Comparison of ENCODE assay signal across 28 cellular contexts in genomic region chr6:55101157-55101556, GRCh38.
"Had no signal": no experiment of that assay in that cellular context is flagged by ENCODE, and none has a peak within 500 bp of the region (broad histone marks: within the 10 kb centered on the region; RNA-seq: fewer than 3 reads in every experiment).

No MANE protein-coding gene starts in this region.

- H3K27me3 ChIP-seq: neural progenitor cell, ovary, right lobe of liver, sigmoid colon, stomach, testis, tibial artery, transverse colon, upper lobe of right lung, uterus had no signal

- H3K9me3 Mint-ChIP-seq: nephron, neural progenitor cell, type B pancreatic cell had no signal

- H2AFZ ChIP-seq: parathyroid adenoma had no signal

- H3K4me1 Mint-ChIP-seq: natural killer cell; nephron; stimulated activated effector memory CD8-positive, alpha-beta T cell treated with anti-CD3 and anti-CD28 coated beads, Interleukin-12 subunit alpha, Interleukin-12 subunit beta, amount 100 ng/mL, for 72 hours; stimulated activated naive B cell treated with anti-CD40 and anti-IgM and Interleukin-4, amounts not matched to agents 10 μg/mL and 1 μg/mL and 100 μg/mL, for 72 hours had no signal

- H3K4me2 ChIP-seq: neural progenitor cell had no signal

- H3K36me3 Mint-ChIP-seq: natural killer cell; neural progenitor cell; stimulated activated effector memory CD8-positive, alpha-beta T cell treated with anti-CD3 and anti-CD28 coated beads, Interleukin-12 subunit alpha, Interleukin-12 subunit beta, amount 100 ng/mL, for 72 hours; stimulated activated naive B cell treated with anti-CD40 and anti-IgM and Interleukin-4, amounts not matched to agents 10 μg/mL and 1 μg/mL and 100 μg/mL, for 72 hours; type B pancreatic cell had no signal

- H3K4me1 ChIP-seq: neural progenitor cell, parathyroid adenoma, psoas muscle, right lobe of liver, sigmoid colon, stomach, testis, tibial artery, transverse colon, upper lobe of right lung, uterus had no signal

- H3K27ac ChIP-seq: neural progenitor cell, ovary, parathyroid adenoma, psoas muscle, right lobe of liver, sigmoid colon, stomach, testis, tibial artery, transverse colon, upper lobe of right lung, uterus had no signal

- H3K9me3 ChIP-seq: ovary, psoas muscle, right lobe of liver, sigmoid colon, stomach, testis, tibial artery, transverse colon, upper lobe of right lung, uterus had no signal

- H3K36me3 ChIP-seq: neural progenitor cell, ovary, right lobe of liver, sigmoid colon, stomach, tibial artery, transverse colon, upper lobe of right lung, uterus had no signal

- H3K79me2 ChIP-seq: parathyroid adenoma had no signal

- DNase-seq: natural killer cell; occipital lobe; ovary; posterior cingulate gyrus; psoas muscle; right cardiac atrium; right lobe of liver; sigmoid colon; small intestine; stimulated activated CD4-positive, alpha-beta T cell treated with anti-CD3 and anti-CD28 coated beads, Interleukin-15, amount 100 ng/mL, for 24 hours; stimulated activated CD4-positive, alpha-beta T cell treated with anti-CD3 and anti-CD28 coated beads, Interleukin-2, amount 100 ng/mL, for 24 hours; stimulated activated CD4-positive, alpha-beta T cell treated with anti-CD3 and anti-CD28 coated beads, Interleukin-2, amount 100 ng/mL, for 48 hours; stimulated activated CD4-positive, alpha-beta T cell treated with anti-CD3 and anti-CD28 coated beads, Interleukin-4, amount 100 ng/mL, for 24 hours; stimulated activated naive B cell treated with anti-CD40 and anti-IgM and Interleukin-4, amounts not matched to agents 10 μg/mL and 1 μg/mL and 100 μg/mL, for 72 hours; stimulated activated naive CD4-positive, alpha-beta T cell treated with Interleukin-2 at 50 U/mL for 16 hours; stomach; testis; tibial artery; transverse colon; upper lobe of right lung; uterus had no signal

- H3K27ac Mint-ChIP-seq: natural killer cell; nephron; neural progenitor cell; progenitor cell of endocrine pancreas; stimulated activated effector memory CD8-positive, alpha-beta T cell treated with anti-CD3 and anti-CD28 coated beads, Interleukin-12 subunit alpha, Interleukin-12 subunit beta, amount 100 ng/mL, for 72 hours; stimulated activated naive B cell treated with anti-CD40 and anti-IgM and Interleukin-4, amounts not matched to agents 10 μg/mL and 1 μg/mL and 100 μg/mL, for 72 hours; stimulated activated naive CD8-positive, alpha-beta T cell treated with anti-CD3 and anti-CD28 coated beads, Interleukin-15, Interleukin-2, amounts not matched to agents 100 ng/mL and 50 ng/mL, for 24 hours; type B pancreatic cell had no signal

- H3K4me3 ChIP-seq: neural progenitor cell, ovary, psoas muscle, right lobe of liver, sigmoid colon, stomach, testis, tibial artery, transverse colon, upper lobe of right lung, uterus had no signal

- H3K9ac ChIP-seq: neural progenitor cell, parathyroid adenoma had no signal

- H3K27me3 Mint-ChIP-seq: progenitor cell of endocrine pancreas; stimulated activated naive B cell treated with anti-CD40 and anti-IgM and Interleukin-4, amounts not matched to agents 10 μg/mL and 1 μg/mL and 100 μg/mL, for 72 hours; stimulated activated naive CD8-positive, alpha-beta T cell treated with anti-CD3 and anti-CD28 coated beads, Interleukin-15, Interleukin-2, amounts not matched to agents 100 ng/mL and 50 ng/mL, for 24 hours had no signal

- FAIRE-seq: small intestine had no signal

- H3K4me3 Mint-ChIP-seq: natural killer cell; nephron; neural progenitor cell; stimulated activated effector memory CD8-positive, alpha-beta T cell treated with anti-CD3 and anti-CD28 coated beads, Interleukin-12 subunit alpha, Interleukin-12 subunit beta, amount 100 ng/mL, for 72 hours; stimulated activated naive B cell treated with anti-CD40 and anti-IgM and Interleukin-4, amounts not matched to agents 10 μg/mL and 1 μg/mL and 100 μg/mL, for 72 hours; stimulated activated naive CD8-positive, alpha-beta T cell treated with anti-CD3 and anti-CD28 coated beads, Interleukin-15, Interleukin-2, amounts not matched to agents 100 ng/mL and 50 ng/mL, for 24 hours; type B pancreatic cell had no signal
